ENCODE assay signal across 24 cellular contexts in the genomic region with DNA sequence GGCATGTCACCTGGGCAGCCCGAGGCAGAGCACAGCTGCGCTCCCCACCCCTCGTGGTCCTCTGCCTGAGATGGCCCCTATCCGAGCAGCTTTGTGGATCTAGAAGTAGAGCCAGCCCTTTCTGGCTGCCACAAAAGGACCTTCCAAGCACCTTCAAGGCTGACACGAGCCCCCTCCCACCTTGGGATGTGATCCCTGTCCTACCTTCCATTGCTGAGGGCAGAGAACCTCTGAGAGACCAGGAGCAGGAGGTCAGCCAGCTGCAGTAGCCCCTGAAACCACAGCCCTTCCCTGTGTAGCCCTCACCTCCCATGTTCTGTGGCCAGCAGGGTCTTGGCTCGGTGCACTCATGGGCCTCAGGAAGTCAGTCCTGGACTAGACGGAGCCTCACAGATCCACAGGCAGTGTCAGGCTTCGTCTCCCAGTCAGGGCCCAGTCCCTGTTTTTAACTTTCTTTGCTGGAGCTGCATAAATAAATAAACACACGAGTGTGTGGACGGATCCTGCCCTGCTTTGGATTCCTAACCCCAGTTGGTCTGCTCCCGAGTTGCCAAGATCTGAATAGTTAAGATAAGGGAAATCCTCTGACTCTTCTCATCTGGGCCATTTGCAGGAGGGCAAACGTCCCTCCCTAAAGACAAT.
"Had no signal": no experiment of that assay in that cellular context is flagged by ENCODE, and none has a peak within 500 bp of the region (broad histone marks: within the 10 kb centered on the region; RNA-seq: fewer than 3 reads in every experiment).

No MANE protein-coding gene starts in this region.

- H3K9me3 ChIP-seq: adrenal gland, colonic mucosa, esophagus muscularis mucosa, prostate gland, transverse colon had no signal

- H3K4me3 ChIP-seq: adrenal gland, colonic mucosa, esophagus muscularis mucosa, prostate gland, transverse colon had no signal

- H3K27ac Mint-ChIP-seq: activated CD4-positive, alpha-beta memory T cell treated with anti-CD3 and anti-CD28 coated beads for 36 hours; activated CD4-positive, alpha-beta T cell treated with anti-CD3 and anti-CD28 coated beads for 36 hours; activated CD8-positive, alpha-beta memory T cell treated with anti-CD3 and anti-CD28 coated beads, Interleukin-2, amount 10 ng/mL, durations not matched to agents 7 days and 5 days; activated naive CD4-positive, alpha-beta T cell treated with anti-CD3 and anti-CD28 coated beads, Interleukin-2, amount 10 ng/mL, durations not matched to agents 7 days and 5 days; activated T-helper 2 cell treated with anti-CD3 and anti-CD28 coated beads, Interferon-gamma antibody, Interleukin-2, Interleukin-4, amounts not matched to agents 10 μg/mL and 5 μg/mL and 100 μg/mL, durations not matched to agents 14 hours and 24 hours and 36 hours; memory B cell had no signal

- H3K4me1 ChIP-seq: adrenal gland, colonic mucosa, prostate gland had no signal

- H3K4me1 Mint-ChIP-seq: activated CD4-positive, alpha-beta T cell treated with anti-CD3 and anti-CD28 coated beads for 36 hours; activated CD8-positive, alpha-beta memory T cell treated with anti-CD3 and anti-CD28 coated beads, Interleukin-2, amount 10 ng/mL, durations not matched to agents 7 days and 5 days; activated naive CD4-positive, alpha-beta T cell treated with anti-CD3 and anti-CD28 coated beads, Interleukin-2, amount 10 ng/mL, durations not matched to agents 7 days and 5 days; memory B cell had no signal

- H3K27ac ChIP-seq: adrenal gland, colonic mucosa, esophagus muscularis mucosa, prostate gland, transverse colon, VCaP had no signal

- H3K36me3 Mint-ChIP-seq: activated CD4-positive, alpha-beta memory T cell treated with anti-CD3 and anti-CD28 coated beads for 36 hours; activated CD8-positive, alpha-beta memory T cell treated with anti-CD3 and anti-CD28 coated beads, Interleukin-2, amount 10 ng/mL, durations not matched to agents 7 days and 5 days; activated naive CD4-positive, alpha-beta T cell treated with anti-CD3 and anti-CD28 coated beads, Interleukin-2, amount 10 ng/mL, durations not matched to agents 7 days and 5 days; memory B cell had no signal

- H3K4me3 Mint-ChIP-seq: activated CD4-positive, alpha-beta memory T cell treated with anti-CD3 and anti-CD28 coated beads for 36 hours; activated CD4-positive, alpha-beta T cell treated with anti-CD3 and anti-CD28 coated beads for 36 hours; activated CD8-positive, alpha-beta memory T cell treated with anti-CD3 and anti-CD28 coated beads, Interleukin-2, amount 10 ng/mL, durations not matched to agents 7 days and 5 days; activated naive CD4-positive, alpha-beta T cell treated with anti-CD3 and anti-CD28 coated beads, Interleukin-2, amount 10 ng/mL, durations not matched to agents 7 days and 5 days; memory B cell had no signal

- DNase-seq: activated CD4-positive, alpha-beta memory T cell treated with anti-CD3 and anti-CD28 coated beads for 36 hours; activated CD4-positive, alpha-beta T cell treated with anti-CD3 and anti-CD28 coated beads for 36 hours; activated CD8-positive, alpha-beta memory T cell treated with anti-CD3 and anti-CD28 coated beads, Interleukin-2, amount 10 ng/mL, durations not matched to agents 7 days and 5 days; activated naive CD4-positive, alpha-beta T cell treated with anti-CD3 and anti-CD28 coated beads, Interleukin-2, amount 10 ng/mL, durations not matched to agents 7 days and 5 days; activated T-cell treated with anti-CD3 and anti-CD28 coated beads, Interleukin-2, amount 50 U/mL, for 1 hour; adrenal gland; caudate nucleus; colonic mucosa; hypothalamus; left ventricle myocardium superior; right cardiac atrium; small intestine; stimulated activated CD4-positive, alpha-beta T cell treated with anti-CD3 and anti-CD28 coated beads, Interleukin-4, amount 100 ng/mL, for 4 hours; stimulated activated CD8-positive, alpha-beta memory T cell treated with anti-CD3 and anti-CD28 coated beads, Interleukin-4, amount 100 ng/mL, for 48 hours; stimulated activated naive CD4-positive, alpha-beta T cell treated with Interleukin-2 at 50 U/mL for 16 hours; substantia nigra; T-helper 1 cell; T1000; transverse colon had no signal

- H3K27me3 ChIP-seq: adrenal gland, colonic mucosa, esophagus muscularis mucosa, transverse colon had no signal

- H3K9me3 Mint-ChIP-seq: activated CD4-positive, alpha-beta memory T cell treated with anti-CD3 and anti-CD28 coated beads for 36 hours; activated naive CD4-positive, alpha-beta T cell treated with anti-CD3 and anti-CD28 coated beads, Interleukin-2, amount 10 ng/mL, durations not matched to agents 7 days and 5 days; activated T-helper 2 cell treated with anti-CD3 and anti-CD28 coated beads, Interferon-gamma antibody, Interleukin-2, Interleukin-4, amounts not matched to agents 10 μg/mL and 5 μg/mL and 100 μg/mL, durations not matched to agents 14 hours and 24 hours and 36 hours; memory B cell had no signal

- H3K36me3 ChIP-seq: adrenal gland, colonic mucosa, esophagus muscularis mucosa, prostate gland, transverse colon had no signal

- ATAC-seq: activated CD4-positive, alpha-beta T cell treated with anti-CD3 and anti-CD28 coated beads for 36 hours; activated CD8-positive, alpha-beta memory T cell treated with anti-CD3 and anti-CD28 coated beads, Interleukin-2, amount 10 ng/mL, durations not matched to agents 7 days and 5 days; left ventricle myocardium superior; right cardiac atrium had no signal
